ENCODE assay signal across 18 cellular contexts in the genomic region with DNA sequence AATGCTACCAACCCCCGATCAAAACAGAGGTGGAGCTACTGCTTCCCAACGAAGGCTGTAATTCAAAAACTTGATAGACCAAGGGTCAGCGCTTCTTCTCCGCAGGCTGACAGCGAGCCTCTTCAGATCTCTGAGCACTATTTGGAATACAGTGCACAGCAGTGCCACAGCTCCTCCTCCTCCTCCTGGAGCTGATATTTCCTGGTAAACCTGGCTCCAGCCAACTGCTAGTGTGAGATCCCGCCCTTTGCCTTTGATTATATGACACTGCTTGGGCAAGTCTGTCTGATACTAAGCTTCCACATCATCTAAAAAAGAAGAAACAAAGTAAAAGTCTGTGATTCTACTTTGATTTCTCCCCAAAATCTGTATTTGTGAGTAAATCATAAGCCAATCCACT.
A peak's percentile ranks its signal among the peaks of the same experiment; 100 is the strongest.
DNase-seq lines count a peak whose midpoint lies in the region; ATAC-seq, FAIRE-seq and TF ChIP-seq lines count a peak whose summit lies in the region.
"Had no signal": no experiment of that assay in that cellular context is flagged by ENCODE, and none has a peak within 500 bp of the region (broad histone marks: within the 10 kb centered on the region; RNA-seq: fewer than 3 reads in every experiment).

No MANE protein-coding gene starts in this region.

- H2BK12ac ChIP-seq in H1 (ENCODE audit: low read depth, low read length) (no peak overlapping the region), neuronal stem cell (ENCODE audit: low read length) (no peak overlapping the region)

- no peak overlapping the region for H3K27ac ChIP-seq in GM23338 (ENCODE audit: low read depth)
- no peak overlapping the region for H3K27ac ChIP-seq in H1 (ENCODE audit: low read depth, low read length)
- H3K27ac ChIP-seq in neuronal stem cell (replicated peaks; ENCODE audit: low read length): no peak overlapping the region
- H3K27ac ChIP-seq: BLaER1 had no signal

- no peaks in the 10 kb centered on the region for H3K23me2 ChIP-seq in H1 (ENCODE audit: low read depth, low read length)

- H3K9ac ChIP-seq in H1 (replicated peaks in 1 of 4; ENCODE audit: extremely low read depth in 1 of 4, low read depth in 3 of 4, low read length in 3 of 4): no peak overlapping the region
- H3K9ac ChIP-seq in neuronal stem cell (ENCODE audit: low read depth, low read length, poor library complexity): no peak overlapping the region
- H3K9ac ChIP-seq: BLaER1 had no signal

- FAIRE-seq in H1 (lab: Jason Lieb, UNC): no peak
- FAIRE-seq: GM12878, GM18507, HepG2, HTR-8/SVneo had no signal

- H3K4me3 ChIP-seq in GM23338 (no peak overlapping the region), H1 (ENCODE audit: extremely low read depth in 1 of 4, insufficient read depth in 2 of 4, low read depth in 3 of 4, low read length in 4 of 4) (no peak overlapping the region), neuronal stem cell (ENCODE audit: low read length in 2 of 2) (no peak overlapping the region)
- H3K4me3 ChIP-seq: BLaER1, GM12878, HAP-1 had no signal

- no peak overlapping the region for H3K4ac ChIP-seq in H1 (replicated peaks; ENCODE audit: insufficient read length, low read depth, low read length)
- H3K4ac ChIP-seq in neuronal stem cell (ENCODE audit: low read length): no peak overlapping the region

- H2AK5ac ChIP-seq in H1 (ENCODE audit: low read depth, low read length): no peak overlapping the region
- no peak overlapping the region for H2AK5ac ChIP-seq in neuronal stem cell (ENCODE audit: low read depth, low read length)

- H3K9me3 Mint-ChIP-seq in GM23338: no peaks in the 10 kb centered on the region

- H2BK15ac ChIP-seq in H1 (ENCODE audit: low read length): no peak overlapping the region
- H2BK15ac ChIP-seq in neuronal stem cell (ENCODE audit: low read length): no peak overlapping the region

- ATAC-seq in GM23338: no peak
- no peak for ATAC-seq in SK-N-SH treated with all-trans-retinoic acid at 6 μM for 48 hours
- ATAC-seq: GM12878, HepG2 had no signal

- WGBS in H1 (ENCODE audit: extremely low coverage in 1 of 2, insufficient coverage in 1 of 2, insufficient read length in 1 of 2, insufficient replicate concordance in 2 of 2, low coverage in 1 of 2, low lambda C conversion rate in 2 of 2, missing lambda C conversion rate in 1 of 2), 2 experiments: 89% methylated on average over 6 of the region's 6 CpGs; no CpG with 5 or more reads in 1 of the 2 experiments
- WGBS in neuronal stem cell (ENCODE audit: extremely low coverage in 2 of 2, insufficient read length in 2 of 2, insufficient replicate concordance in 1 of 2), 2 donors: no CpG with 5 or more reads among the region's 6 CpGs

- H3K27me3 ChIP-seq in GM23338 (ENCODE audit: insufficient read depth) (no peaks in the 10 kb centered on the region), H1 (replicated peaks in 1 of 4; ENCODE audit: control insufficient read depth in 3 of 4, extremely low read depth in 1 of 4, insufficient read depth in 3 of 4, low read length in 3 of 4) (no peaks in the 10 kb centered on the region), neuronal stem cell (ENCODE audit: control insufficient read depth in 3 of 3, insufficient read depth in 3 of 3, low read depth in 1 of 3, low read length in 3 of 3) (no peaks in the 10 kb centered on the region)
- H3K27me3 ChIP-seq: BLaER1 had no signal

- DNase-seq in GM23338 (ENCODE audit: low spot score) (no peak), NCI-H510A (lab: John Stamatoyannopoulos, UW) (peak; percentile 0), H1 (ENCODE audit: low read depth in 1 of 2, low spot score in 2 of 2) (no peak), neuronal stem cell (ENCODE audit: low spot score) (no peak), hypothalamus (lab: John Stamatoyannopoulos, UW) (no peak), GM19240 (ENCODE audit: insufficient read length, low spot score) (no peak)
- DNase-seq: 8988T; AML-193; Caco-2; CD8-positive, alpha-beta memory T cell; GOT3 had no signal

- H4K8ac ChIP-seq in H1 (ENCODE audit: extremely low read depth, insufficient read depth, low read length) (0 out of 2 replicates have a peak overlapping the region, but pooled peaks have one; percentile 62), neuronal stem cell (ENCODE audit: low read depth, low read length) (no peak overlapping the region)

- H2BK5ac ChIP-seq in H1 (ENCODE audit: low read depth, low read length): no peak overlapping the region
- H2BK5ac ChIP-seq in neuronal stem cell (ENCODE audit: low read length): no peak overlapping the region

- no peak overlapping the region for H3K27ac Mint-ChIP-seq in GM23338
- H3K27ac Mint-ChIP-seq: CD8-positive, alpha-beta memory T cell had no signal

- CTCF ChIA-PET in H1 (lab: Charles Lee; ENCODE audit: partially characterized antibody): no interaction called here

- H3K18ac ChIP-seq in H1 (ENCODE audit: extremely low read depth, low read length) (no peak overlapping the region), neuronal stem cell (ENCODE audit: low read length) (no peak overlapping the region)

- no peak for TF ChIP-seq RAD21 in H1 (IDR thresholded peaks at IDR 0.05 in 1 of 2, conservative IDR thresholded peaks at IDR 0.05 in 1 of 2; ENCODE audit: low read depth in 2 of 2, low read length in 2 of 2)

- H4K91ac ChIP-seq in H1 (replicated peaks; ENCODE audit: insufficient read length, low read length) (no peak overlapping the region), neuronal stem cell (ENCODE audit: low read depth, low read length, poor library complexity) (no peak overlapping the region)

- no peaks in the 10 kb centered on the region for H3K9me2 ChIP-seq in GM23338 (ENCODE audit: insufficient read depth)

- H2AFZ ChIP-seq in GM23338 (peak overlapping the region; percentile 80), H1 (ENCODE audit: low read length) (peak overlapping the region; percentile 73; the same call in 1 of the 2 replicates), neuronal stem cell (ENCODE audit: low read length) (peak overlapping the region; percentile 56)

- no peak for TF ChIP-seq POLR2A in H1 (IDR thresholded peaks at IDR 0.05; ENCODE audit: control extremely low read depth in 1 of 2, low read depth in 2 of 2, low read length in 2 of 2)

- H3F3A ChIP-seq in GM23338 (replicated peaks; ENCODE audit: low read depth): no peaks in the 10 kb centered on the region

- H3K23ac ChIP-seq in H1 (ENCODE audit: insufficient read length) (no peak overlapping the region), neuronal stem cell (ENCODE audit: low read depth, low read length, poor library complexity) (no peak overlapping the region)

- no peaks in the 10 kb centered on the region for H3K79me2 ChIP-seq in GM23338 (replicated peaks; ENCODE audit: insufficient read depth)
- H3K79me2 ChIP-seq in H1 (ENCODE audit: control insufficient read depth in 1 of 2, insufficient read depth in 2 of 2, low read length in 2 of 2): no peaks in the 10 kb centered on the region

- H3K4me3 Mint-ChIP-seq in GM23338: no peak overlapping the region
- H3K4me3 Mint-ChIP-seq: CD8-positive, alpha-beta memory T cell had no signal

- no peaks in the 10 kb centered on the region for H3K9me3 ChIP-seq in H1 (ENCODE audit: insufficient read depth in 2 of 2, low read depth in 1 of 2, low read length in 1 of 2)
- no peaks in the 10 kb centered on the region for H3K9me3 ChIP-seq in neuronal stem cell (replicated peaks in 1 of 2; ENCODE audit: control insufficient read depth in 2 of 2, insufficient read depth in 1 of 2, low read depth in 1 of 2, low read length in 2 of 2)
- H3K9me3 ChIP-seq: BLaER1, Caco-2, HAP-1 had no signal

- no peak overlapping the region for H2BK20ac ChIP-seq in H1 (ENCODE audit: low read length)

- H4K20me1 ChIP-seq in GM23338 (replicated peaks; ENCODE audit: insufficient read depth) (no peaks in the 10 kb centered on the region), H1 (replicated peaks in 1 of 2; ENCODE audit: control insufficient read depth in 1 of 2, insufficient read depth in 2 of 2, low read length in 2 of 2) (no peaks in the 10 kb centered on the region)
- H4K20me1 ChIP-seq: BLaER1 had no signal

- H3K4me2 ChIP-seq in GM23338 (no peak overlapping the region), H1 (ENCODE audit: insufficient read depth in 1 of 2, low read depth in 2 of 2, low read length in 2 of 2) (no peak overlapping the region), neuronal stem cell (ENCODE audit: insufficient read depth, low read length, poor library complexity, severe bottlenecking) (no peak overlapping the region)
- H3K4me2 ChIP-seq: BLaER1 had no signal

- H3K27me3 Mint-ChIP-seq in GM23338 (ENCODE audit: insufficient read depth, low read depth, poor library complexity): no peaks in the 10 kb centered on the region
- H3K27me3 Mint-ChIP-seq: CD8-positive, alpha-beta memory T cell had no signal

- no peak for TF ChIP-seq EP300 in H1 (IDR thresholded peaks at IDR 0.05; ENCODE audit: borderline replicate concordance in 1 of 2, low read depth in 2 of 2, low read length in 2 of 2)

- no peak for TF ChIP-seq CTCF in GM23338 (conservative IDR thresholded peaks at IDR 0.05; ENCODE audit: low read depth in 2 of 2)
- no peak for TF ChIP-seq CTCF in H1 (IDR thresholded peaks at IDR 0.05; ENCODE audit: control extremely low read depth in 1 of 3, insufficient read depth in 1 of 3, low read depth in 1 of 3, low read length in 3 of 3)

- peaks cover 13% of the 10 kb centered on the region for H3K4me1 ChIP-seq in GM23338 (ENCODE audit: insufficient read depth)
- H3K4me1 ChIP-seq in H1 (replicated peaks in 1 of 4; ENCODE audit: control insufficient read depth in 3 of 4, insufficient read depth in 4 of 4, low read length in 3 of 4): peaks cover 0 to 4% (median 1%) of the 10 kb centered on the region in 4 experiments; a peak in 3 of 7 replicates
- H3K4me1 ChIP-seq in neuronal stem cell (ENCODE audit: control insufficient read depth in 2 of 2, insufficient read depth in 1 of 2, low read depth in 1 of 2, low read length in 2 of 2): no peaks in the 10 kb centered on the region
- H3K4me1 ChIP-seq: BLaER1, Caco-2, HAP-1 had no signal

- no peaks in the 10 kb centered on the region for H3K36me3 Mint-ChIP-seq in GM23338 (ENCODE audit: low read depth)
- H3K36me3 Mint-ChIP-seq: CD8-positive, alpha-beta memory T cell had no signal

- H2BK120ac ChIP-seq in H1 (replicated peaks; ENCODE audit: low read depth, low read length): no peak overlapping the region
- H2BK120ac ChIP-seq in neuronal stem cell (ENCODE audit: low read depth, low read length): no peak overlapping the region

- H3K79me1 ChIP-seq in H1 (ENCODE audit: low read depth, low read length) (no peaks in the 10 kb centered on the region), neuronal stem cell (ENCODE audit: low read depth, low read length) (no peaks in the 10 kb centered on the region)

- H3K4me1 Mint-ChIP-seq in GM23338: peaks cover 19% of the 10 kb centered on the region
- H3K4me1 Mint-ChIP-seq: CD8-positive, alpha-beta memory T cell had no signal

- no peak overlapping the region for H3K56ac ChIP-seq in H1 (replicated peaks; ENCODE audit: insufficient read length, low read depth, low read length)

- no peak overlapping the region for H3K14ac ChIP-seq in H1 (ENCODE audit: insufficient read length)
- no peak overlapping the region for H3K14ac ChIP-seq in neuronal stem cell (ENCODE audit: low read length)

- H4K5ac ChIP-seq in H1 (ENCODE audit: insufficient read length, low read depth, low read length): no peak overlapping the region

- H3K36me3 ChIP-seq in GM23338 (ENCODE audit: insufficient read depth) (no peaks in the 10 kb centered on the region), H1 (ENCODE audit: control insufficient read depth in 2 of 4, insufficient read depth in 4 of 4, low read length in 3 of 4) (no peaks in the 10 kb centered on the region), neuronal stem cell (replicated peaks in 1 of 2; ENCODE audit: control insufficient read depth in 2 of 2, insufficient read depth in 2 of 2, low read length in 2 of 2) (no peaks in the 10 kb centered on the region)
- H3K36me3 ChIP-seq: BLaER1, HAP-1 had no signal

- POLR2A ChIA-PET in H1 (lab: Charles Lee; ENCODE audit: partially characterized antibody): no interaction called here
